Comparison of ENCODE assay signal across 1 cellular context in the genomic region with DNA sequence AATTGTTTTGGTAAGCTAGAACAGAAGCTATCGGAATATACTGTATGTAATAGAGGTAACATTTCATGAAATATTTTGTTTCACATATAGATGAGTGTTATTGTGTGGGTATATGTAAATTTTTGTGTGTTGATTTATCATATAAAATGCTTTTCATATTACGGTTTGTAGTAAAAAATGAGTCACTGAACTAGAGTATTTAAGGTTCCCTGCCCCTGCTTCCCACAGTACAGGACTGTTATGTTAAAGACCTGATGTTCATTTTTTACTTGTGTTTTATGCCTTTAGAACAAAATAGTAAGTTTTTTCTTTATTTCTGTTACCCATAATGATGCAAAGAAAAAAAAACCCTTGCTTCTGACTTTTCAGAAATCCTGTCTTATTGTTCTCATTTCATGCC.
TF ChIP-seq lines count a peak whose summit lies in the region.

No MANE protein-coding gene starts in this region.

TF ChIP-seq in SK-N-SH treated with all-trans-retinoic acid at 6 μM for 48 hours, 23 proteins besides CTCF, POLR2A, EP300 and RAD21 (continued from another document):
- no peak for TF ChIP-seq CSRNP3 (CRISPR knock-in tag; IDR thresholded peaks at IDR 0.05)
- TF ChIP-seq ZNF8 (CRISPR knock-in tag; IDR thresholded peaks at IDR 0.05) = no peak
- TF ChIP-seq POU6F1 (CRISPR knock-in tag; IDR thresholded peaks at IDR 0.05; ENCODE audit: borderline replicate concordance, low read depth) = no peak
- TF ChIP-seq ZNF70 (CRISPR knock-in tag; IDR thresholded peaks at IDR 0.05) = no peak
